ENCODE assay signal across 40 cellular contexts in genomic region chr3:10108091-10108490, GRCh38. TPM values are rescaled to one million over a fixed set of nuclear protein-coding genes. Genes with fewer than 3 reads are reported as not detected.
"Had no signal": no experiment of that assay in that cellular context is flagged by ENCODE, and none has a peak within 500 bp of the region (broad histone marks: within the 10 kb centered on the region; RNA-seq: fewer than 3 reads in every experiment).

A gene with protein sequence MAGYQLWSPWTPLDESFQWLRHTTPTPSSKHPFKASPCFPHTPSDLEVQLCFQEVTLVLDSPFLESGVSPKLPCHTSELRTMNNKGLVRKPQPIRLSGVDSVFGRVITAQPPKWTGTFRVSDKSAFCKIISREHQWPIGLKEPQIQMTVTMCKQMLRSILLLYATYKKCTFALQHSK (minus strand): TSS chr3:10108255. CDS start chr3:10104774, 3,481 bp downstream.

- H3K4me3 ChIP-seq: dorsolateral prefrontal cortex, esophagus muscularis mucosa, gastroesophageal sphincter, heart left ventricle, hepatocyte, left lung, mucosa of descending colon, prostate gland, right atrium auricular region, smooth muscle cell, stomach, tibial artery, upper lobe of right lung, uterus had no signal

- H3K79me2 ChIP-seq: hepatocyte, parathyroid adenoma had no signal

- H3K27ac Mint-ChIP-seq: mesothelial cell of epicardium; naive B cell; nephron; stimulated activated effector memory CD8-positive, alpha-beta T cell treated with anti-CD3 and anti-CD28 coated beads, Interleukin-12 subunit alpha, Interleukin-12 subunit beta, amount 100 ng/mL, for 72 hours had no signal

- H3K9me3 Mint-ChIP-seq: mesothelial cell of epicardium; naive B cell; nephron; stimulated activated effector memory CD8-positive, alpha-beta T cell treated with anti-CD3 and anti-CD28 coated beads, Interleukin-12 subunit alpha, Interleukin-12 subunit beta, amount 100 ng/mL, for 72 hours had no signal

- H3K4me3 Mint-ChIP-seq: mesothelial cell of epicardium; nephron; stimulated activated effector memory CD8-positive, alpha-beta T cell treated with anti-CD3 and anti-CD28 coated beads, Interleukin-12 subunit alpha, Interleukin-12 subunit beta, amount 100 ng/mL, for 72 hours had no signal

- H3K4me1 ChIP-seq: esophagus muscularis mucosa, foreskin keratinocyte, gastroesophageal sphincter, heart left ventricle, left lung, parathyroid adenoma, prostate gland, right atrium auricular region, stomach, tibial artery, upper lobe of right lung, uterus had no signal

- DNase-seq: dorsolateral prefrontal cortex; effector CD4-positive, alpha-beta T cell; foreskin keratinocyte; heart left ventricle; left cardiac atrium; left lung; mesenchymal stem cell; mucosa of descending colon; naive B cell; stimulated activated CD4-positive, alpha-beta T cell treated with anti-CD3 and anti-CD28 coated beads, Interleukin-12 subunit alpha, Interleukin-12 subunit beta, amount 100 ng/mL, for 4 hours; stimulated activated CD4-positive, alpha-beta T cell treated with anti-CD3 and anti-CD28 coated beads, Interleukin-2, amount 100 ng/mL, for 24 hours; stimulated activated CD4-positive, alpha-beta T cell treated with anti-CD3 and anti-CD28 coated beads, Interleukin-4, amount 100 ng/mL, for 24 hours; stimulated activated naive CD4-positive, alpha-beta T cell treated with Interleukin-2 at 50 U/mL for 16 hours; stomach; tibial artery; upper lobe of right lung; uterus had no signal

- H3K36me3 ChIP-seq: esophagus muscularis mucosa, gastroesophageal sphincter, heart left ventricle, left lung, prostate gland, right atrium auricular region, stomach, tibial artery, upper lobe of right lung, uterus had no signal

- H2AFZ ChIP-seq: hepatocyte, parathyroid adenoma had no signal

- H3K4me2 ChIP-seq: hepatocyte, smooth muscle cell had no signal

- H3K27me3 ChIP-seq: foreskin keratinocyte, hepatocyte, right atrium auricular region, upper lobe of right lung, uterus had no signal

- FAIRE-seq: colon, endothelial cell of umbilical vein, islet of Langerhans had no signal

- H3K9ac ChIP-seq: parathyroid adenoma had no signal

- H3K4me1 Mint-ChIP-seq: mesothelial cell of epicardium; nephron; stimulated activated effector memory CD8-positive, alpha-beta T cell treated with anti-CD3 and anti-CD28 coated beads, Interleukin-12 subunit alpha, Interleukin-12 subunit beta, amount 100 ng/mL, for 72 hours had no signal

- H3K9me3 ChIP-seq: esophagus muscularis mucosa, gastroesophageal sphincter, heart left ventricle, left lung, mucosa of descending colon, prostate gland, right atrium auricular region, stomach, tibial artery, upper lobe of right lung, uterus had no signal

- H3K36me3 Mint-ChIP-seq: mesothelial cell of epicardium; stimulated activated effector memory CD8-positive, alpha-beta T cell treated with anti-CD3 and anti-CD28 coated beads, Interleukin-12 subunit alpha, Interleukin-12 subunit beta, amount 100 ng/mL, for 72 hours had no signal

- H3K27ac ChIP-seq: dorsolateral prefrontal cortex, esophagus muscularis mucosa, foreskin keratinocyte, gastroesophageal sphincter, heart left ventricle, hepatocyte, left lung, parathyroid adenoma, prostate gland, right atrium auricular region, stomach, tibial artery, upper lobe of right lung, uterus had no signal

RNA-seq across cellular contexts. Expression of the gene that starts here (rescaled TPM):
- total RNA-seq: cerebellum, dorsolateral prefrontal cortex, endothelial cell of umbilical vein, epithelial cell of proximal tubule, esophagus muscularis mucosa, fibroblast of lung, foreskin keratinocyte, heart left ventricle, hepatocyte, kidney epithelial cell, left cardiac atrium, left lung, lower leg skin, lung microvascular endothelial cell, mesothelial cell of epicardium, mucosa of descending colon, osteoblast, right atrium auricular region, sciatic nerve, smooth muscle cell, stomach, subcutaneous adipose tissue, temporal lobe, upper lobe of right lung, uterus had no signal
- polyA plus RNA-seq: endothelial cell of umbilical vein, fibroblast of lung, foreskin keratinocyte, heart left ventricle, hepatocyte, smooth muscle cell, stomach had no signal
